ENCODE assay signal across 1 cellular context in the genomic region with DNA sequence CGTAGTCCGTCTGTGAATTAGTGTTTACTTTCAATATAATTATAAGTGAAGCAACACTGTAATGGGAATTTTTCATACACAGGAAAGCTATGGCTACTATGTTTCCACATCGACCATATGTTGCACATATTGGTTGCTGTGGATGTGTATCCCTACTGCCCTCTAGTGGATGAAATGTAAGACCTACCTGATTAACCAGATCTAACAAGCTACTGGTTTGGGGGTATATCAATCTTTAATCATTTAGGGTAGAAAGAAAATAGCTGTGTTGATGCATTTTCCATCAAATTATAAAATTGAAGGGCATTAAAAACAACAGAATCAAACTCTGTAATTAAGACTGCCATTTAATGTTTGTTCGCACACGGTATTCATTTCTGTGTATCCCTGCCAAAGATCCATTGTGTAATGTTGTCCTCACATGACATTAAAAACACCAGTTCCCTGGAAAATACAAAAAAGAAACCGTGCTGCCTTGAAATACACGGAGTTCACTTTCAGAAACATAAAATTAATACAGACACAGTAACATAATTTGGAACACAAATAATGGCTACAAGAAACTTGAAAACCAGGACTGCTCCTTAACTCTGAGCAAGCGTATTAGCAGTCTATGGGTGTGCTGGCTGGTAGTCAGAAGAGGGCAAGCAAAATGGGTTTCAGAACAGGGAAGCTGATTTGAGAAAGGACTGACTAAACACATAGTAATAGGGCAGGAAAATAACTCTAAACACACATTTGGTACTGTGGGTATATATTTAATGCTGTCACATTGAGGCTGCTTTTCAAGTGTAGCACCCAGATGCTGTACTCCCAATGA.
TF ChIP-seq lines count a peak whose summit lies in the region.

No MANE protein-coding gene starts in this region.

TF ChIP-seq in HEK293, 187 proteins besides CTCF, POLR2A, EP300 and RAD21:
- TF ChIP-seq PRDM10 (tag by site-specific recombination; IDR thresholded peaks at IDR 0.05) = peak; percentile 25; the same call in 1 of the 2 replicates
- no peak for TF ChIP-seq ZSCAN18 (tag by site-specific recombination; IDR thresholded peaks at IDR 0.05)
- TF ChIP-seq SCRT2 (tag by site-specific recombination; IDR thresholded peaks at IDR 0.05) = peak; percentile 93
- peak; percentile 48 for TF ChIP-seq ZNF654 (tag by site-specific recombination; IDR thresholded peaks at IDR 0.05; ENCODE audit: low read depth)
